8 cellular contexts compared by ENCODE assay signal in genomic region chr11:118607401-118608267, GRCh38. TPM values are rescaled to one million over a fixed set of nuclear protein-coding genes. Genes with fewer than 3 reads are reported as not detected.
DNase-seq lines count a peak whose midpoint lies in the region; TF ChIP-seq lines count a peak whose summit lies in the region.

TSS of gene PHLDB1 (plus strand) at chr11:118607615. CDS start at chr11:118613837, 6,222 bp downstream.

- peak within 1 kb of the TSS; percentile 97 for H2BK5ac ChIP-seq in mesenchymal stem cell (ENCODE audit: low read depth, low read length, poor library complexity, severe bottlenecking)

- H3K27me3 Mint-ChIP-seq in endothelial cell (ENCODE audit: unreplicated experiment): peaks cover 23% of the 10 kb centered on the region

- H3K27ac Mint-ChIP-seq in endothelial cell (ENCODE audit: unreplicated experiment): no peak within 1 kb of the TSS

- peak within 1 kb of the TSS; percentile 100 for H3K27ac ChIP-seq in mesenchymal stem cell (ENCODE audit: low read length, poor library complexity, severe bottlenecking)

- H3K18ac ChIP-seq in mesenchymal stem cell (ENCODE audit: low read depth in 1 of 2, low read length in 2 of 2): peak within 1 kb of the TSS; percentile 96 to 100

- H4K8ac ChIP-seq in mesenchymal stem cell (ENCODE audit: low read length): peak within 1 kb of the TSS; percentile 93

- peaks cover 13% of the 10 kb centered on the region for H3K36me3 Mint-ChIP-seq in endothelial cell (ENCODE audit: low read depth, unreplicated experiment)

- no peaks in the 10 kb centered on the region for H3K79me1 ChIP-seq in mesenchymal stem cell (replicated peaks; ENCODE audit: low read length, poor library complexity, severe bottlenecking)

- H2BK120ac ChIP-seq in mesenchymal stem cell (ENCODE audit: low read depth, low read length): peak within 1 kb of the TSS; percentile 99

- under 1% methylated on average over 47 of the region's 62 CpGs for WGBS in mesenchymal stem cell

- H3K4me2 ChIP-seq in mesenchymal stem cell (ENCODE audit: low read length, poor library complexity, severe bottlenecking): peak within 1 kb of the TSS; percentile 85

- peak within 1 kb of the TSS in 1 of 2 experiments; percentile 86 for H3K23ac ChIP-seq in mesenchymal stem cell (ENCODE audit: low read length in 2 of 2)

- peak; percentile 75 for DNase-seq in DMS 273 (lab: John Stamatoyannopoulos, UW; ENCODE audit: unreplicated experiment)
- no peak for DNase-seq in DMS 273 treated with DMSO at 0.1 percent for 48 hours (lab: John Stamatoyannopoulos, UW)
- peak; percentile 15 for DNase-seq in NCI-H345 treated with DMSO at 0.1 percent for 48 hours (lab: John Stamatoyannopoulos, UW; ENCODE audit: unreplicated experiment)
- peak; percentile 49 for DNase-seq in activated T-cell treated with anti-CD3 and anti-CD28 coated beads for 1 hour (ENCODE audit: low read depth)
- DNase-seq in endothelial cell (ENCODE audit: low spot score): peak; percentile 62
- DNase-seq in mesenchymal stem cell: peak; percentile 83
- peak; percentile 69 for DNase-seq in stimulated activated CD8-positive, alpha-beta memory T cell treated with anti-CD3 and anti-CD28 coated beads, Interleukin-4, amount 100 ng/mL, for 48 hours
- no peak for DNase-seq in GM19240 (ENCODE audit: insufficient read length, low spot score)

- no peaks in the 10 kb centered on the region for H3K9me3 ChIP-seq in mesenchymal stem cell (ENCODE audit: control insufficient read depth, low read length)

- H3K9me3 Mint-ChIP-seq in endothelial cell (ENCODE audit: unreplicated experiment): no peaks in the 10 kb centered on the region

- peak within 1 kb of the TSS; percentile 99 for H4K91ac ChIP-seq in mesenchymal stem cell (ENCODE audit: low read length)

- H2AK5ac ChIP-seq in mesenchymal stem cell (ENCODE audit: low read length, severe bottlenecking): peak within 1 kb of the TSS; percentile 100

- H3K14ac ChIP-seq in mesenchymal stem cell (ENCODE audit: low read length in 2 of 2): peak within 1 kb of the TSS; percentile 94 to 97

- peaks cover 31% of the 10 kb centered on the region for H3K4me1 Mint-ChIP-seq in endothelial cell (ENCODE audit: unreplicated experiment)

- peak within 1 kb of the TSS; percentile 95 to 97 for H3K4ac ChIP-seq in mesenchymal stem cell (ENCODE audit: low read depth in 1 of 2, low read length in 2 of 2)

- H3K4me1 ChIP-seq in mesenchymal stem cell (ENCODE audit: control insufficient read depth, insufficient read depth, low read depth, low read length): peaks cover 42% of the 10 kb centered on the region

- no peaks in the 10 kb centered on the region for H3K27me3 ChIP-seq in mesenchymal stem cell (ENCODE audit: control insufficient read depth in 1 of 2, insufficient read depth in 1 of 2, low read length in 2 of 2)

- peak within 1 kb of the TSS; percentile 72 to 99 for H2BK12ac ChIP-seq in mesenchymal stem cell (ENCODE audit: low read length in 2 of 2)

- peak; percentile 28 for TF ChIP-seq CTCF in endothelial cell (IDR thresholded peaks at IDR 0.05; ENCODE audit: unreplicated experiment)

- H2BK15ac ChIP-seq in mesenchymal stem cell (ENCODE audit: low read depth, poor library complexity, severe bottlenecking): peak within 1 kb of the TSS; percentile 98

- H3K9ac ChIP-seq in mesenchymal stem cell (ENCODE audit: low read length): peak within 1 kb of the TSS; percentile 97

- H3K36me3 ChIP-seq in mesenchymal stem cell (ENCODE audit: control insufficient read depth in 1 of 2, insufficient read depth in 2 of 2, low read depth in 1 of 2, low read length in 2 of 2): peaks cover 7 to 16% of the 10 kb centered on the region in 2 experiments

- peak within 1 kb of the TSS; percentile 49 for H3K4me3 Mint-ChIP-seq in endothelial cell (ENCODE audit: unreplicated experiment)

- no peak within 1 kb of the TSS for H2AFZ ChIP-seq in mesenchymal stem cell (ENCODE audit: low read depth, low read length)

- H3K4me3 ChIP-seq in mesenchymal stem cell (ENCODE audit: insufficient read depth in 1 of 2, low read depth in 1 of 2, low read length in 2 of 2): peak within 1 kb of the TSS; percentile 83 to 86

RNA-seq across cellular contexts. Expression of gene PHLDB1, which starts in this region (rescaled TPM):
- total RNA-seq in endothelial cell (ENCODE audit: unreplicated experiment): 45.4 TPM
- 124 TPM for polyA plus RNA-seq in mesenchymal stem cell (2013, experiment 1 of 2)
- polyA plus RNA-seq in mesenchymal stem cell (2013, experiment 2 of 2): 114 TPM

Comparison
In these comparisons a context has a peak if more than half of its experiments do, and no peak if none do; other contexts are left out.
1. DNase-seq: peak in DMS 273 (single experiment), NCI-H345 treated with DMSO at 0.1 percent for 48 hours (single experiment), activated T-cell treated with anti-CD3 and anti-CD28 coated beads for 1 hour (single experiment), endothelial cell (single experiment), mesenchymal stem cell (single experiment) and stimulated activated CD8-positive, alpha-beta memory T cell treated with anti-CD3 and anti-CD28 coated beads, Interleukin-4, amount 100 ng/mL, for 48 hours (single experiment); none in DMS 273 treated with DMSO at 0.1 percent for 48 hours (single experiment) and GM19240 (single experiment).